In the genomic region with DNA sequence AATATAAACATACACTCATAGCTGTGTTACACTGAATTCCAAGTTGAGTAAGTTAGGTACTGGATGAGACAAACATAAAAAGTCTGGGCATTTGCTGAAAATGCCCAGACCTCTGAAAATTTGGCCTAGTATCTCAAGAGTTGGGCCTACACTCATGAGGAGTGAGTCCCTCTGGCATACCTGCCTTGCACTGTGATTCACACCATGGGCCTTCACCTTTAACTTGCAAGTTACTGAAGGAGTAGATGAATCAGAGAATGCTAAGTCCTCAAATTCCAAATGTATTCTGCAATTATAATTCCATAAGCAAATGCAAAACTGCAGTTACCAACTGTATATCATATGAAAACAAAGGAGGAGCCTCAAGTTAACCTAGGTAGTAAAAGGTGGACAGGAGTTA, we compare ENCODE assay signal across 30 cellular contexts.
"Had no signal": no experiment of that assay in that cellular context is flagged by ENCODE, and none has a peak within 500 bp of the region (broad histone marks: within the 10 kb centered on the region; RNA-seq: fewer than 3 reads in every experiment).

No MANE protein-coding gene starts in this region.

- H3K27me3 Mint-ChIP-seq: activated B cell treated with CpG ODN at 0.5 μM for 24 hours; activated CD4-positive, alpha-beta memory T cell treated with anti-CD3 and anti-CD28 coated beads, Interleukin-2, amount 10 ng/mL, durations not matched to agents 7 days and 5 days; activated CD8-positive, alpha-beta memory T cell treated with anti-CD3 and anti-CD28 coated beads, Interleukin-2, amount 10 ng/mL, durations not matched to agents 7 days and 5 days; activated naive CD4-positive, alpha-beta T cell treated with anti-CD3 and anti-CD28 coated beads, Interleukin-2, amount 50 U/mL, for 24 hours; activated naive CD8-positive, alpha-beta T cell treated with anti-CD3 and anti-CD28 coated beads, Interleukin-2, amount 10 ng/mL, durations not matched to agents 7 days and 5 days had no signal

- ATAC-seq: activated CD8-positive, alpha-beta memory T cell treated with anti-CD3 and anti-CD28 coated beads, Interleukin-2, amount 10 ng/mL, durations not matched to agents 7 days and 5 days; K562; Panc1 had no signal

- H3K4me3 ChIP-seq: ascending aorta, K562 had no signal

- H3K4me1 Mint-ChIP-seq: activated B cell treated with CpG ODN at 0.5 μM for 24 hours; activated CD8-positive, alpha-beta memory T cell treated with anti-CD3 and anti-CD28 coated beads, Interleukin-2, amount 10 ng/mL, durations not matched to agents 7 days and 5 days; activated naive CD4-positive, alpha-beta T cell treated with anti-CD3 and anti-CD28 coated beads, Interleukin-2, amount 50 U/mL, for 24 hours had no signal

- H3K9me3 Mint-ChIP-seq: activated B cell treated with CpG ODN at 0.5 μM for 24 hours; activated CD4-positive, alpha-beta memory T cell treated with anti-CD3 and anti-CD28 coated beads, Interleukin-2, amount 10 ng/mL, durations not matched to agents 7 days and 5 days; activated naive CD4-positive, alpha-beta T cell treated with anti-CD3 and anti-CD28 coated beads, Interleukin-2, amount 50 U/mL, for 24 hours; activated naive CD8-positive, alpha-beta T cell treated with anti-CD3 and anti-CD28 coated beads, Interleukin-2, amount 10 ng/mL, durations not matched to agents 7 days and 5 days; activated T-helper 2 cell treated with anti-CD3 and anti-CD28 coated beads, Interferon-gamma antibody, Interleukin-2, Interleukin-4, amounts not matched to agents 10 μg/mL and 5 μg/mL and 100 μg/mL, durations not matched to agents 14 hours and 24 hours and 36 hours had no signal

- H3K27ac ChIP-seq: ascending aorta, VCaP had no signal

- H3K27me3 ChIP-seq: ascending aorta had no signal

- DNase-seq: activated B cell treated with CpG ODN at 0.5 μM for 24 hours; activated CD4-positive, alpha-beta memory T cell treated with anti-CD3 and anti-CD28 coated beads, Interleukin-2, amount 10 ng/mL, durations not matched to agents 7 days and 5 days; activated CD4-positive, alpha-beta T cell treated with anti-CD3 and anti-CD28 coated beads for 4 hours; activated CD4-positive, CD25-positive, alpha-beta regulatory T cell treated with anti-CD3 and anti-CD28 coated beads, Interleukin-2, amount 50 U/mL, for 72 hours; activated CD8-positive, alpha-beta memory T cell treated with anti-CD3 and anti-CD28 coated beads for 24 hours; activated CD8-positive, alpha-beta memory T cell treated with anti-CD3 and anti-CD28 coated beads, Interleukin-2, amount 10 ng/mL, durations not matched to agents 7 days and 5 days; activated CD8-positive, alpha-beta memory T cell treated with anti-CD3 and anti-CD28 coated beads, Interleukin-2, amount 50 U/mL, for 48 hours; activated gamma-delta T cell; activated naive CD4-positive, alpha-beta T cell treated with Interleukin-2 at 50 U/mL for 16 hours; activated naive CD8-positive, alpha-beta T cell treated with anti-CD3 and anti-CD28 coated beads, Interleukin-2, amount 10 ng/mL, durations not matched to agents 7 days and 5 days; activated T-cell treated with anti-CD3 and anti-CD28 coated beads, Interleukin-2, amount 50 U/mL, for 1 hour; amygdala; NCI-H1048; NCI-H1105 treated with DMSO at 0.1 percent for 48 hours; NCI-H1436; NCI-H1694; NCI-H1930; NCI-H2081 treated with DMSO at 0.1 percent for 48 hours; NCI-H345; NCI-H524 treated with DMSO at 0.1 percent for 48 hours; SW 1271; T-helper 1 cell; T-helper 2 cell; T-helper 9 cell had no signal

- H3K4me3 Mint-ChIP-seq: activated B cell treated with CpG ODN at 0.5 μM for 24 hours; activated CD4-positive, alpha-beta memory T cell treated with anti-CD3 and anti-CD28 coated beads, Interleukin-2, amount 10 ng/mL, durations not matched to agents 7 days and 5 days; activated CD8-positive, alpha-beta memory T cell treated with anti-CD3 and anti-CD28 coated beads, Interleukin-2, amount 10 ng/mL, durations not matched to agents 7 days and 5 days; activated naive CD4-positive, alpha-beta T cell treated with anti-CD3 and anti-CD28 coated beads, Interleukin-2, amount 50 U/mL, for 24 hours; activated naive CD8-positive, alpha-beta T cell treated with anti-CD3 and anti-CD28 coated beads, Interleukin-2, amount 10 ng/mL, durations not matched to agents 7 days and 5 days had no signal

- H3K9me3 ChIP-seq: ascending aorta had no signal

- H3K27ac Mint-ChIP-seq: activated B cell treated with CpG ODN at 0.5 μM for 24 hours; activated CD4-positive, alpha-beta memory T cell treated with anti-CD3 and anti-CD28 coated beads, Interleukin-2, amount 10 ng/mL, durations not matched to agents 7 days and 5 days; activated CD8-positive, alpha-beta memory T cell treated with anti-CD3 and anti-CD28 coated beads, Interleukin-2, amount 10 ng/mL, durations not matched to agents 7 days and 5 days; activated naive CD4-positive, alpha-beta T cell treated with anti-CD3 and anti-CD28 coated beads, Interleukin-2, amount 50 U/mL, for 24 hours; activated naive CD8-positive, alpha-beta T cell treated with anti-CD3 and anti-CD28 coated beads, Interleukin-2, amount 10 ng/mL, durations not matched to agents 7 days and 5 days had no signal

- H3K4me1 ChIP-seq: ascending aorta had no signal
